ENCODE assay signal across 22 cellular contexts in genomic region chrX:45712067-45712466, GRCh38.
DNase-seq lines count a peak whose midpoint lies in the region; ATAC-seq and TF ChIP-seq lines count a peak whose summit lies in the region.
"Had no signal": no experiment of that assay in that cellular context is flagged by ENCODE, and none has a peak within 500 bp of the region (broad histone marks: within the 10 kb centered on the region; RNA-seq: fewer than 3 reads in every experiment).

No MANE protein-coding gene starts in this region.

- no peak overlapping the region for H3K4me2 ChIP-seq in smooth muscle cell

- no peaks in the 10 kb centered on the region for H3K4me1 ChIP-seq in smooth muscle cell (ENCODE audit: low read depth)
- H3K4me1 ChIP-seq in HAP-1: peaks cover 9% of the 10 kb centered on the region
- H3K4me1 ChIP-seq: adrenal gland, right atrium auricular region had no signal

- H3K9me3 Mint-ChIP-seq in Calu3 (ENCODE audit: low read depth, unreplicated experiment): no peaks in the 10 kb centered on the region
- no peaks in the 10 kb centered on the region for H3K9me3 Mint-ChIP-seq in activated naive CD4-positive, alpha-beta T cell treated with anti-CD3 and anti-CD28 coated beads, Interleukin-2, amount 50 U/mL, for 72 hours
- H3K9me3 Mint-ChIP-seq: activated T-helper 17 cell treated with anti-CD3 and anti-CD28 coated beads, Interleukin-2, amount 50 U/mL, for 72 hours; effector memory CD8-positive, alpha-beta T cell had no signal

- H3K4me3 ChIP-seq in astrocyte of the spinal cord (ENCODE audit: low read depth, low read length) (no peak overlapping the region), smooth muscle cell (no peak overlapping the region), HAP-1 (no peak overlapping the region)
- H3K4me3 ChIP-seq: adrenal gland, mucosa of descending colon, right atrium auricular region, SK-N-MC, upper lobe of left lung had no signal

- H3K27ac Mint-ChIP-seq in Calu3 (ENCODE audit: unreplicated experiment): peak overlapping the region; percentile 88
- no peak overlapping the region for H3K27ac Mint-ChIP-seq in activated naive CD4-positive, alpha-beta T cell treated with anti-CD3 and anti-CD28 coated beads, Interleukin-2, amount 50 U/mL, for 72 hours
- H3K27ac Mint-ChIP-seq: activated T-helper 17 cell treated with anti-CD3 and anti-CD28 coated beads, Interleukin-2, amount 50 U/mL, for 72 hours; effector memory CD8-positive, alpha-beta T cell had no signal

- intact Hi-C loops in Calu3 (cut with micrococcal nuclease; ENCODE audit: unreplicated experiment): no loop called here

- no peak for TF ChIP-seq CTCF in Calu3 (IDR thresholded peaks at IDR 0.05; ENCODE audit: unreplicated experiment)
- TF ChIP-seq CTCF in astrocyte of the spinal cord (IDR thresholded peaks at IDR 0.05; ENCODE audit: low read depth, low read length): no peak
- no peak for TF ChIP-seq CTCF in smooth muscle cell (IDR thresholded peaks at IDR 0.05; ENCODE audit: borderline replicate concordance, insufficient read depth, poor library complexity, severe bottlenecking)

- ATAC-seq in activated naive CD4-positive, alpha-beta T cell treated with anti-CD3 and anti-CD28 coated beads, Interleukin-2, amount 50 U/mL, for 72 hours: no peak
- ATAC-seq: activated T-helper 17 cell treated with anti-CD3 and anti-CD28 coated beads, Interleukin-2, amount 50 U/mL, for 72 hours; effector memory CD8-positive, alpha-beta T cell; mucosa of descending colon; stimulated activated naive CD8-positive, alpha-beta T cell treated with anti-CD3 and anti-CD28 coated beads, Interleukin-15, Interleukin-2, amounts not matched to agents 100 U/mL and 50 U/mL, for 24 hours had no signal

- no peak overlapping the region for H3K9ac ChIP-seq in smooth muscle cell (ENCODE audit: low read depth)

- H3K36me3 Mint-ChIP-seq in Calu3 (ENCODE audit: insufficient read depth, unreplicated experiment): peaks cover 6% of the 10 kb centered on the region
- no peaks in the 10 kb centered on the region for H3K36me3 Mint-ChIP-seq in activated naive CD4-positive, alpha-beta T cell treated with anti-CD3 and anti-CD28 coated beads, Interleukin-2, amount 50 U/mL, for 72 hours

- CTCF ChIA-PET in Calu3 (lab: Charles Lee): no interaction called here

- in situ Hi-C loops in astrocyte of the spinal cord (cut with HindIII; ENCODE audit: low sequenced_read_pairs) (no loop called here), HAP-1 (cut with MboI; ENCODE audit: low sequenced_read_pairs) (no loop called here)

- no TSS peak for BruUV-seq in Calu3 (replicated peaks; lab: Mats Ljungman, UMichigan)

- H3K27me3 Mint-ChIP-seq in Calu3 (ENCODE audit: unreplicated experiment): no peaks in the 10 kb centered on the region
- H3K27me3 Mint-ChIP-seq: activated T-helper 17 cell treated with anti-CD3 and anti-CD28 coated beads, Interleukin-2, amount 50 U/mL, for 72 hours; effector memory CD8-positive, alpha-beta T cell had no signal

- no peak overlapping the region for H2AFZ ChIP-seq in smooth muscle cell (ENCODE audit: low read depth)

- no peaks in the 10 kb centered on the region for H4K20me1 ChIP-seq in smooth muscle cell (ENCODE audit: low read depth)

- H3K9me3 ChIP-seq in smooth muscle cell (replicated peaks; ENCODE audit: low read depth) (no peaks in the 10 kb centered on the region), HAP-1 (no peaks in the 10 kb centered on the region)
- H3K9me3 ChIP-seq: adrenal gland, mucosa of descending colon, right atrium auricular region, upper lobe of left lung had no signal

- H3K27ac ChIP-seq in smooth muscle cell (ENCODE audit: low read depth): no peak overlapping the region
- H3K27ac ChIP-seq: adrenal gland, right atrium auricular region, SK-N-MC, upper lobe of left lung had no signal

- H3F3A ChIP-seq in smooth muscle cell (ENCODE audit: low read depth): no peaks in the 10 kb centered on the region

- no peak overlapping the region for H3K4me3 Mint-ChIP-seq in Calu3 (ENCODE audit: low read depth, unreplicated experiment)
- H3K4me3 Mint-ChIP-seq: effector memory CD8-positive, alpha-beta T cell had no signal

- H3K36me3 ChIP-seq in smooth muscle cell (ENCODE audit: low read depth): no peaks in the 10 kb centered on the region
- no peaks in the 10 kb centered on the region for H3K36me3 ChIP-seq in HAP-1 (replicated peaks)
- H3K36me3 ChIP-seq: adrenal gland, right atrium auricular region, upper lobe of left lung had no signal

- no peaks in the 10 kb centered on the region for H3K79me2 ChIP-seq in smooth muscle cell (ENCODE audit: low read depth)

- no peaks in the 10 kb centered on the region for H3K27me3 ChIP-seq in smooth muscle cell (ENCODE audit: low read depth)
- no peaks in the 10 kb centered on the region for H3K27me3 ChIP-seq in HAP-1 (ENCODE audit: low read depth)
- H3K27me3 ChIP-seq: right atrium auricular region, upper lobe of left lung had no signal

- WGBS in smooth muscle cell (ENCODE audit: low lambda C conversion rate): 36% methylated on average over 1 of the region's 1 CpG

- peaks cover 56% of the 10 kb centered on the region for H3K4me1 Mint-ChIP-seq in Calu3 (ENCODE audit: low read depth, unreplicated experiment)

- DNase-seq in Calu3: no peak
- DNase-seq in HS-27A (ENCODE audit: low read depth): peak; percentile 64
- peak; percentile 17 for DNase-seq in astrocyte of the spinal cord (ENCODE audit: low read depth, low spot score)
- peak; percentile 78 for DNase-seq in iris pigment epithelial cell (ENCODE audit: low read depth)
- no peak for DNase-seq in smooth muscle cell (lab: John Stamatoyannopoulos, UW; ENCODE audit: unreplicated experiment)
- no peak for DNase-seq in NCI-H446 (lab: John Stamatoyannopoulos, UW)
- DNase-seq in activated naive CD4-positive, alpha-beta T cell treated with anti-CD3 and anti-CD28 coated beads, Interleukin-2, amount 50 U/mL, for 72 hours (ENCODE audit: low spot score in 2 of 2): no peak
- DNase-seq in HAP-1 (ENCODE audit: low spot score in 2 of 2): no peak
- DNase-seq: activated CD4-positive, alpha-beta T cell treated with anti-CD3 and anti-CD28 coated beads for 1 hour; adrenal gland; cerebellar nuclear complex; effector memory CD8-positive, alpha-beta T cell; Karpas-422; mucosa of descending colon; NCI-H1105 treated with DMSO at 0.1 percent for 48 hours; NCI-H69; stimulated activated naive CD8-positive, alpha-beta T cell treated with anti-CD3 and anti-CD28 coated beads, Interleukin-15, Interleukin-2, amounts not matched to agents 100 U/mL and 50 U/mL, for 24 hours; T-helper 9 cell; upper lobe of left lung had no signal

Comparison
In these comparisons a context has a peak if more than half of its experiments do, and no peak if none do; other contexts are left out.
1. DNase-seq: peak in HS-27A (single experiment), astrocyte of the spinal cord (single experiment) and iris pigment epithelial cell (single experiment); none in Calu3 (single experiment), smooth muscle cell (single experiment), NCI-H446 (0 of 2), activated naive CD4-positive, alpha-beta T cell treated with anti-CD3 and anti-CD28 coated beads, Interleukin-2, amount 50 U/mL, for 72 hours (0 of 2) and HAP-1 (0 of 2).